ENCODE assay signal across 2 cellular contexts in the genomic region with DNA sequence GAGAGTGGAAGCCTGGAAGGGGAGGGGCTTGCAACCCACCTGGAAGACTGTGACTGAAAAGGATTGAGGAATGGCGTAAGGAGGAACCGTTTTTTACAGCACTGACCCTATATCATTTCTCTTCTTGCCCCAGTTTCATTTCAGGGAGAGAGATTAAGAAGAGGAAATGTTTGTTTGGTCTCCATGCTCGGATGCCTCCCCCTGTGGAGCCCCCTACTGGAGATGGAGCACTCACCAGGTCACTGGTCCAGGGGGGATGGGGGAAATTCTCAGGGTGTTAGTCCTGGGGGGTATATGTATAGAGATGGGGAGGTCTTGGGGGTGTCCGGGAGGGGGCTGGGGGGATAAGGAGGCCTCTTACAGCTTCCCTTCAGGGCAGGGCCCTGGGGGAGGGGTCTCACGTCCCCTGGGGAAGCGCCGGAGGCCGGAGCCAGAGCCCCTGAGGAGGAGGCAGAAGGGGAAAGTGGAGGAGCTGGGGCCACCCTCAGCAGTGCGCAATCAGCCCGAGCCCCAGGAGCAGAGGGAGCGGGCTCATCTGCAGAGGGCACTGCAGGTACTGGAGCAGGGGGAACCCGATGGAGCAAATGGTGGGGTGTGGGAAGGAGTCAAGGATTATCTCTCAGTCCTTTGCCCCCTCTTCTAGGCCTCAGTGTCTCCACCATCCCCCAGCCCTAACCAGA.
TF ChIP-seq lines count a peak whose summit lies in the region.

No MANE protein-coding gene starts in this region.

TF ChIP-seq in SK-N-SH, 30 proteins besides CTCF, POLR2A, EP300 and RAD21 (continued from another document):
- TF ChIP-seq, protein P1, sequence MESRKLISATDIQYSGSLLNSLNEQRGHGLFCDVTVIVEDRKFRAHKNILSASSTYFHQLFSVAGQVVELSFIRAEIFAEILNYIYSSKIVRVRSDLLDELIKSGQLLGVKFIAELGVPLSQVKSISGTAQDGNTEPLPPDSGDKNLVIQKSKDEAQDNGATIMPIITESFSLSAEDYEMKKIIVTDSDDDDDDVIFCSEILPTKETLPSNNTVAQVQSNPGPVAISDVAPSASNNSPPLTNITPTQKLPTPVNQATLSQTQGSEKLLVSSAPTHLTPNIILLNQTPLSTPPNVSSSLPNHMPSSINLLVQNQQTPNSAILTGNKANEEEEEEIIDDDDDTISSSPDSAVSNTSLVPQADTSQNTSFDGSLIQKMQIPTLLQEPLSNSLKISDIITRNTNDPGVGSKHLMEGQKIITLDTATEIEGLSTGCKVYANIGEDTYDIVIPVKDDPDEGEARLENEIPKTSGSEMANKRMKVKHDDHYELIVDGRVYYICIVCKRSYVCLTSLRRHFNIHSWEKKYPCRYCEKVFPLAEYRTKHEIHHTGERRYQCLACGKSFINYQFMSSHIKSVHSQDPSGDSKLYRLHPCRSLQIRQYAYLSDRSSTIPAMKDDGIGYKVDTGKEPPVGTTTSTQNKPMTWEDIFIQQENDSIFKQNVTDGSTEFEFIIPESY (IDR thresholded peaks at IDR 0.05; ENCODE audit: borderline replicate concordance, low read depth) = no peak
- TF ChIP-seq, protein P2, sequence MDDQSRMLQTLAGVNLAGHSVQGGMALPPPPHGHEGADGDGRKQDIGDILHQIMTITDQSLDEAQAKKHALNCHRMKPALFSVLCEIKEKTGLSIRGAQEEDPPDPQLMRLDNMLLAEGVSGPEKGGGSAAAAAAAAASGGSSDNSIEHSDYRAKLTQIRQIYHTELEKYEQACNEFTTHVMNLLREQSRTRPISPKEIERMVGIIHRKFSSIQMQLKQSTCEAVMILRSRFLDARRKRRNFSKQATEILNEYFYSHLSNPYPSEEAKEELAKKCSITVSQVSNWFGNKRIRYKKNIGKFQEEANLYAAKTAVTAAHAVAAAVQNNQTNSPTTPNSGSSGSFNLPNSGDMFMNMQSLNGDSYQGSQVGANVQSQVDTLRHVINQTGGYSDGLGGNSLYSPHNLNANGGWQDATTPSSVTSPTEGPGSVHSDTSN (IDR thresholded peaks at IDR 0.05) = no peak
- no peak for TF ChIP-seq EZH2phosphoT487 (IDR thresholded peaks at IDR 0.05; ENCODE audit: borderline replicate concordance, low read depth)
- TF ChIP-seq, protein P3, sequence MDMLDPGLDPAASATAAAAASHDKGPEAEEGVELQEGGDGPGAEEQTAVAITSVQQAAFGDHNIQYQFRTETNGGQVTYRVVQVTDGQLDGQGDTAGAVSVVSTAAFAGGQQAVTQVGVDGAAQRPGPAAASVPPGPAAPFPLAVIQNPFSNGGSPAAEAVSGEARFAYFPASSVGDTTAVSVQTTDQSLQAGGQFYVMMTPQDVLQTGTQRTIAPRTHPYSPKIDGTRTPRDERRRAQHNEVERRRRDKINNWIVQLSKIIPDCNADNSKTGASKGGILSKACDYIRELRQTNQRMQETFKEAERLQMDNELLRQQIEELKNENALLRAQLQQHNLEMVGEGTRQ (IDR thresholded peaks at IDR 0.05; ENCODE audit: borderline replicate concordance, low read depth, low read length) = no peak
- no peak for TF ChIP-seq TCF12 (IDR thresholded peaks at IDR 0.05)
- no peak for TF ChIP-seq FOXJ3 (CRISPR knock-in tag; IDR thresholded peaks at IDR 0.05)
- TF ChIP-seq JUND (IDR thresholded peaks at IDR 0.05) = no peak
- TF ChIP-seq RCOR1 (IDR thresholded peaks at IDR 0.05; ENCODE audit: low read length) = no peak

TF ChIP-seq in SK-N-SH treated with all-trans-retinoic acid at 6 μM for 48 hours, 23 proteins besides CTCF, POLR2A, EP300 and RAD21 (continued from another document):
- TF ChIP-seq ZFP30 (CRISPR knock-in tag; IDR thresholded peaks at IDR 0.05) (no peak), ZFP3 (CRISPR knock-in tag; IDR thresholded peaks at IDR 0.05) (no peak), SNAI2 (CRISPR knock-in tag; IDR thresholded peaks at IDR 0.05) (no peak), TOX (CRISPR knock-in tag; IDR thresholded peaks at IDR 0.05; ENCODE audit: borderline replicate concordance) (no peak), ZNF565 (CRISPR knock-in tag; conservative IDR thresholded peaks at IDR 0.05; ENCODE audit: low read depth) (no peak), ESRRG (CRISPR knock-in tag; IDR thresholded peaks at IDR 0.05) (no peak), GLIS3 (CRISPR knock-in tag; IDR thresholded peaks at IDR 0.05) (no peak)
- TF ChIP-seq, protein P4, sequence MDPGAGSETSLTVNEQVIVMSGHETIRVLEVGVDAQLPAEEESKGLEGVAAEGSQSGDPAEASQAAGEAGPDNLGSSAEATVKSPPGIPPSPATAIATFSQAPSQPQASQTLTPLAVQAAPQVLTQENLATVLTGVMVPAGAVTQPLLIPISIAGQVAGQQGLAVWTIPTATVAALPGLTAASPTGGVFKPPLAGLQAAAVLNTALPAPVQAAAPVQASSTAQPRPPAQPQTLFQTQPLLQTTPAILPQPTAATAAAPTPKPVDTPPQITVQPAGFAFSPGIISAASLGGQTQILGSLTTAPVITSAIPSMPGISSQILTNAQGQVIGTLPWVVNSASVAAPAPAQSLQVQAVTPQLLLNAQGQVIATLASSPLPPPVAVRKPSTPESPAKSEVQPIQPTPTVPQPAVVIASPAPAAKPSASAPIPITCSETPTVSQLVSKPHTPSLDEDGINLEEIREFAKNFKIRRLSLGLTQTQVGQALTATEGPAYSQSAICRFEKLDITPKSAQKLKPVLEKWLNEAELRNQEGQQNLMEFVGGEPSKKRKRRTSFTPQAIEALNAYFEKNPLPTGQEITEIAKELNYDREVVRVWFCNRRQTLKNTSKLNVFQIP (CRISPR knock-in tag; IDR thresholded peaks at IDR 0.05; ENCODE audit: borderline replicate concordance, low read depth) = no peak
